In the genomic region with DNA sequence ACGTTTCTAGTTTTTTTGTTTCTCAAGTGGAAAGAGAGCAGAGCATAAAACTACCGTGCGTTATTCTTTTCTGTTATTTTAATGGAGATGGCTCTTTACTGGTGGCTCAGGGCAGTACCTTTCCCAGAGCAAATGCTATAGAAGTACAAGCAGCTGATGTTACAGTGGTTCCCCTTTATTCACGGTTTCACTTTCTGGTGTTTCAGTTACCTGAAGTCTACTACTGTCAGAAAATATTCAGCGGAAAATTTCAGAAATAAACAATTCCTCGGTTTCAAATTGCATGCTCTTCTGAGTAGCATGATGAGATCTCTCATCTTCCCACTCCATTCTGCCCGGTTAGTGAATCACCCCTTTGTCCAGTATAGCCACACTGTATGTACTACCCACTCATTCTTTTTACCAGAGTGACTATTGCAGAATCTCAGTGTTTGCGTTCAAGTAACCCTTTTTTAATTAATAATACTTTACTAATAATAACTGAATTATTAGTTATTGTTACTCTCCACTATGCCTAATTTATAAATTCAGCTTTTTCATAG, we compare ENCODE assay signal across 19 cellular contexts.
"Had no signal": no experiment of that assay in that cellular context is flagged by ENCODE, and none has a peak within 500 bp of the region (broad histone marks: within the 10 kb centered on the region; RNA-seq: fewer than 3 reads in every experiment).

No MANE protein-coding gene starts in this region.

- H3K4me3 Mint-ChIP-seq: activated CD4-positive, alpha-beta T cell treated with anti-CD3 and anti-CD28 coated beads, Interleukin-2, amount 10 ng/mL, durations not matched to agents 24 days and 14 days; activated CD8-positive, alpha-beta T cell treated with anti-CD3 and anti-CD28 coated beads for 36 hours; activated naive CD4-positive, alpha-beta T cell treated with anti-CD3 and anti-CD28 coated beads for 36 hours; activated T-cell treated with anti-CD3 and anti-CD28 coated beads, Interleukin-2, amount 50 U/mL, for 4 hours; central memory CD8-positive, alpha-beta T cell; mesothelial cell of epicardium; nephron; stimulated activated naive CD8-positive, alpha-beta T cell treated with anti-CD3 and anti-CD28 coated beads, Interleukin-15, Interleukin-2, amounts not matched to agents 100 ng/mL and 50 ng/mL, for 24 hours had no signal

- ATAC-seq: activated CD8-positive, alpha-beta T cell treated with anti-CD3 and anti-CD28 coated beads for 36 hours; activated T-cell treated with anti-CD3 and anti-CD28 coated beads, Interleukin-2, amount 50 U/mL, for 4 hours; left lung had no signal

- H3K27me3 Mint-ChIP-seq: activated CD4-positive, alpha-beta T cell treated with anti-CD3 and anti-CD28 coated beads, Interleukin-2, amount 10 ng/mL, durations not matched to agents 24 days and 14 days; activated CD8-positive, alpha-beta T cell treated with anti-CD3 and anti-CD28 coated beads for 36 hours; central memory CD8-positive, alpha-beta T cell; stimulated activated naive CD8-positive, alpha-beta T cell treated with anti-CD3 and anti-CD28 coated beads, Interleukin-15, Interleukin-2, amounts not matched to agents 100 ng/mL and 50 ng/mL, for 24 hours had no signal

- H3K4me1 ChIP-seq: left lung, parathyroid adenoma, tibial nerve had no signal

- H3K9me3 ChIP-seq: tibial nerve had no signal

- H3K9ac ChIP-seq: parathyroid adenoma had no signal

- H3K9me3 Mint-ChIP-seq: nephron had no signal

- H2AFZ ChIP-seq: parathyroid adenoma had no signal

- H3K27ac Mint-ChIP-seq: activated CD4-positive, alpha-beta T cell treated with anti-CD3 and anti-CD28 coated beads, Interleukin-2, amount 10 ng/mL, durations not matched to agents 24 days and 14 days; activated CD8-positive, alpha-beta T cell treated with anti-CD3 and anti-CD28 coated beads for 36 hours; activated naive CD4-positive, alpha-beta T cell treated with anti-CD3 and anti-CD28 coated beads for 36 hours; mesothelial cell of epicardium; nephron; stimulated activated naive CD8-positive, alpha-beta T cell treated with anti-CD3 and anti-CD28 coated beads, Interleukin-15, Interleukin-2, amounts not matched to agents 100 ng/mL and 50 ng/mL, for 24 hours had no signal

- DNase-seq: activated CD4-positive, alpha-beta T cell treated with anti-CD3 and anti-CD28 coated beads, Interleukin-2, amount 10 ng/mL, durations not matched to agents 24 days and 14 days; activated CD8-positive, alpha-beta T cell treated with anti-CD3 and anti-CD28 coated beads for 36 hours; activated naive CD4-positive, alpha-beta T cell treated with anti-CD3 and anti-CD28 coated beads for 36 hours; activated T-cell treated with anti-CD3 and anti-CD28 coated beads, Interleukin-2, amount 50 U/mL, for 4 hours; anterior cingulate cortex; erythroblast; head of caudate nucleus; left lung; T1000 had no signal

- H3K4me3 ChIP-seq: coronary artery, left lung, tibial nerve had no signal

- H3K27me3 ChIP-seq: left lung, tibial nerve had no signal

- H3K27ac ChIP-seq: coronary artery, left lung, parathyroid adenoma, tibial nerve had no signal

- H3K36me3 ChIP-seq: left lung, tibial nerve had no signal

- FAIRE-seq: endometrium, frontal cortex, urothelium cell line had no signal

- H3K4me1 Mint-ChIP-seq: activated CD4-positive, alpha-beta T cell treated with anti-CD3 and anti-CD28 coated beads, Interleukin-2, amount 10 ng/mL, durations not matched to agents 24 days and 14 days; central memory CD8-positive, alpha-beta T cell; mesothelial cell of epicardium; nephron had no signal

- H3K79me2 ChIP-seq: parathyroid adenoma had no signal
